ENCODE assay signal across 27 cellular contexts in the genomic region with DNA sequence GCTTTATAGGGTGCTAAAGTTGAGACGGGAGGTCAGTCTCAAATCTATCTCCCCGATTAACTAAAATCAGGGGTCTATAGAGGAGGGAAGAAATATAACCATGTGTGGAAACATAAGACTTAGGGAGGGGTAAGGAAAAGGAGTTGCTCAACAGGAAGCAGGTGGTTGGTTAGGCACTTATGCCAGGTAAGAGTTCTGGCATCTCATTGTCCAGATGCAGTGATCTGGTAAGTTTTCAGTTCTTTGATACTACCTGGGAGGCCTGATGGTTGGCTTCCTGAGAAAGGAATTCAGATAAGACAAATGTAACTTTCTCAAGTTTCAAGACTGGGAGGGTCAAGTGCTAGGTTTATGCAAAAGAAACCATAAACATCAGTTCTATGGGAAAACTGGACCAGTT. TPM values are rescaled to one million over a fixed set of nuclear protein-coding genes. Genes with fewer than 3 reads are reported as not detected.
DNase-seq lines count a peak whose midpoint lies in the region; ATAC-seq and TF ChIP-seq lines count a peak whose summit lies in the region.
"Had no signal": no experiment of that assay in that cellular context is flagged by ENCODE, and none has a peak within 500 bp of the region (broad histone marks: within the 10 kb centered on the region; RNA-seq: fewer than 3 reads in every experiment).

No MANE protein-coding gene starts in this region.

- in situ Hi-C loops in GM13976 (cut with MboI; ENCODE audit: low sequenced_read_pairs, unreplicated experiment), result no loop called here

- H3K27me3 Mint-ChIP-seq in naive B cell, result no peaks in the 10 kb centered on the region
- H3K27me3 Mint-ChIP-seq: activated T-cell treated with anti-CD3 and anti-CD28 coated beads, Interleukin-2, amount 50 U/mL, for 24 hours; CD4-positive, CD25-positive, alpha-beta regulatory T cell; naive thymus-derived CD4-positive, alpha-beta T cell; stimulated activated naive CD8-positive, alpha-beta T cell treated with anti-CD3 and anti-CD28 coated beads, Interleukin-15, Interleukin-2, amounts not matched to agents 100 ng/mL and 50 ng/mL, for 24 hours had no signal

- peaks cover 8% of the 10 kb centered on the region for H3K4me1 ChIP-seq in PC-3 (ENCODE audit: insufficient read depth, low read length)

- H3K27ac Mint-ChIP-seq in naive B cell, result peak overlapping the region in 4 of 6 donors; percentile 12 to 93 (median 58)
- H3K27ac Mint-ChIP-seq: activated T-cell treated with anti-CD3 and anti-CD28 coated beads, Interleukin-2, amount 50 U/mL, for 24 hours; stimulated activated naive CD8-positive, alpha-beta T cell treated with anti-CD3 and anti-CD28 coated beads, Interleukin-15, Interleukin-2, amounts not matched to agents 100 ng/mL and 50 ng/mL, for 24 hours had no signal

- H3K9ac ChIP-seq in PC-3 (ENCODE audit: low read length), result no peak overlapping the region
- H3K9ac ChIP-seq: KMS-11 had no signal

- no TSS peak for BruUV-seq in PC-3 (replicated peaks; lab: Mats Ljungman, UMichigan)

- no peak for ATAC-seq in PC-3
- ATAC-seq in naive B cell (ENCODE audit: low read depth in 2 of 2), result no peak
- ATAC-seq: naive thymus-derived CD4-positive, alpha-beta T cell; Right ventricle myocardium inferior had no signal

- no peak overlapping the region for H3K4me3 ChIP-seq in PC-3 (ENCODE audit: low read length)
- H3K4me3 ChIP-seq in epithelial cell of esophagus (ENCODE audit: low read length), result no peak overlapping the region
- no peak overlapping the region for H3K4me3 ChIP-seq in H7 (ENCODE audit: insufficient read depth, low read depth, low read length)
- H3K4me3 ChIP-seq: right atrium auricular region, tibial artery had no signal

- H3K36me3 ChIP-seq in PC-3 (ENCODE audit: low read depth, low read length) (no peaks in the 10 kb centered on the region), H7 (replicated peaks; ENCODE audit: control insufficient read depth, insufficient read depth, low read length) (no peaks in the 10 kb centered on the region)
- H3K36me3 ChIP-seq: right atrium auricular region had no signal

- peaks cover 15 to 20% of the 10 kb centered on the region in 2 donors for H3K36me3 Mint-ChIP-seq in naive B cell

- peaks cover 1 to 11% (median 8%) of the 10 kb centered on the region in 7 donors for H3K9me3 Mint-ChIP-seq in naive B cell

- H3K4me1 Mint-ChIP-seq in naive B cell, result peaks cover 50 to 63% (median 61%) of the 10 kb centered on the region in 3 donors

- POLR2A ChIA-PET in PC-3 (lab: Charles Lee; ENCODE audit: unreplicated experiment), result no interaction called here

- H4K20me1 ChIP-seq in PC-3 (ENCODE audit: low read length), result no peaks in the 10 kb centered on the region

- CTCF ChIA-PET in PC-3 (lab: Charles Lee), result no interaction called here

- peaks cover 20% of the 10 kb centered on the region for H3K79me2 ChIP-seq in PC-3 (ENCODE audit: low read length)

- peak overlapping the region in 1 of 8 donors; percentile 22 for H3K4me3 Mint-ChIP-seq in naive B cell
- H3K4me3 Mint-ChIP-seq: activated T-cell treated with anti-CD3 and anti-CD28 coated beads, Interleukin-2, amount 50 U/mL, for 24 hours; stimulated activated naive CD8-positive, alpha-beta T cell treated with anti-CD3 and anti-CD28 coated beads, Interleukin-15, Interleukin-2, amounts not matched to agents 100 ng/mL and 50 ng/mL, for 24 hours had no signal

- peak; percentile 18; the same call in 1 of the 2 replicates for TF ChIP-seq RAD21 in Ishikawa (IDR thresholded peaks at IDR 0.05; ENCODE audit: low read depth)

- H3K27me3 ChIP-seq in PC-3 (ENCODE audit: low read length) (no peaks in the 10 kb centered on the region), H7 (ENCODE audit: control insufficient read depth, insufficient read depth, low read length) (no peaks in the 10 kb centered on the region)
- H3K27me3 ChIP-seq: right atrium auricular region, tibial artery had no signal

- no peak overlapping the region for H2AFZ ChIP-seq in PC-3 (ENCODE audit: low read length)

- H3K4me2 ChIP-seq in PC-3 (ENCODE audit: low read length), result no peak overlapping the region
- H3K4me2 ChIP-seq: KMS-11 had no signal

- H3K9me3 ChIP-seq in PC-3 (ENCODE audit: low read length), result 0 out of 2 replicates have a peak, but pooled peaks cover under 1% of the 10 kb centered on the region

- no peak overlapping the region for H3K27ac ChIP-seq in PC-3 (ENCODE audit: low read length)
- H3K27ac ChIP-seq: KMS-11, right atrium auricular region, tibial artery had no signal

- TF ChIP-seq CTCF in PC-3 (conservative IDR thresholded peaks at IDR 0.05; ENCODE audit: low read depth, low read length) (no peak), epithelial cell of esophagus (IDR thresholded peaks at IDR 0.05; ENCODE audit: insufficient read depth, low read depth, low read length, missing control alignments) (no peak), GM13976 (IDR thresholded peaks at IDR 0.05; ENCODE audit: borderline replicate concordance, control extremely low read depth, extremely low read depth, insufficient read depth, missing control alignments) (no peak)

- DNase-seq in PC-3 (peak; percentile 26), epithelial cell of esophagus (ENCODE audit: low read depth) (peak; percentile 75), naive B cell (no peak), GM19240 (ENCODE audit: insufficient read length, low spot score) (no peak), H7 (no peak), 8988T (no peak), GM13976 (ENCODE audit: low spot score) (no peak)
- DNase-seq: activated CD4-positive, alpha-beta T cell treated with anti-CD3 and anti-CD28 coated beads for 1 hour; activated CD8-positive, alpha-beta memory T cell treated with anti-CD3 and anti-CD28 coated beads for 24 hours; activated naive CD4-positive, alpha-beta T cell; activated T-cell treated with anti-CD3 and anti-CD28 coated beads, Interleukin-2, amount 50 U/mL, for 24 hours; CD4-positive, CD25-positive, alpha-beta regulatory T cell; foreskin fibroblast; GDM1; HCEC 1CT; hypothalamus; naive thymus-derived CD4-positive, alpha-beta T cell; NCI-H1048; NCI-H1930; NCI-H524 treated with DMSO at 0.1 percent for 48 hours; stimulated activated CD4-positive, alpha-beta T cell treated with anti-CD3 and anti-CD28 coated beads, Interleukin-4, amount 100 ng/mL, for 4 hours; tibial artery had no signal

- intact Hi-C loops in PC-3 (cut with micrococcal nuclease), result no loop called here

- no peaks in the 10 kb centered on the region for H3F3A ChIP-seq in PC-3 (ENCODE audit: low read length, unreplicated experiment)

- TF ChIP-seq EP300 in Ishikawa (IDR thresholded peaks at IDR 0.05; ENCODE audit: borderline replicate concordance), result peak; percentile 100

- no peaks in the 10 kb centered on the region for H3K9me2 ChIP-seq in PC-3 (replicated peaks; ENCODE audit: low read length)

TF ChIP-seq in Ishikawa, 13 proteins besides CTCF, POLR2A, EP300 and RAD21 (continues in another document):
- TF ChIP-seq CEBPB (IDR thresholded peaks at IDR 0.05) (peak; percentile 99), FOXM1 (IDR thresholded peaks at IDR 0.05; ENCODE audit: borderline replicate concordance, low read depth) (peak; percentile 99), EGR1 (IDR thresholded peaks at IDR 0.05) (no peak), TCF12 (IDR thresholded peaks at IDR 0.05; ENCODE audit: low read depth) (peak; percentile 100), CREB1 (IDR thresholded peaks at IDR 0.05; ENCODE audit: low read depth) (peak; percentile 23; the same call in 1 of the 2 replicates), TEAD4 (IDR thresholded peaks at IDR 0.05) (peak; percentile 97), NFIC (IDR thresholded peaks at IDR 0.05) (peak; percentile 97), YY1 (IDR thresholded peaks at IDR 0.05; ENCODE audit: low read depth) (0 out of 2 replicates have a peak, but pooled peaks have one; percentile 53), TAF1 (IDR thresholded peaks at IDR 0.05; ENCODE audit: low read depth) (no peak)
- TF ChIP-seq, protein P1, sequence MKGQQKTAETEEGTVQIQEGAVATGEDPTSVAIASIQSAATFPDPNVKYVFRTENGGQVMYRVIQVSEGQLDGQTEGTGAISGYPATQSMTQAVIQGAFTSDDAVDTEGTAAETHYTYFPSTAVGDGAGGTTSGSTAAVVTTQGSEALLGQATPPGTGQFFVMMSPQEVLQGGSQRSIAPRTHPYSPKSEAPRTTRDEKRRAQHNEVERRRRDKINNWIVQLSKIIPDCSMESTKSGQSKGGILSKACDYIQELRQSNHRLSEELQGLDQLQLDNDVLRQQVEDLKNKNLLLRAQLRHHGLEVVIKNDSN (IDR thresholded peaks at IDR 0.05), result peak; percentile 36; the same call in 1 of the 2 replicates
- TF ChIP-seq, protein P2, sequence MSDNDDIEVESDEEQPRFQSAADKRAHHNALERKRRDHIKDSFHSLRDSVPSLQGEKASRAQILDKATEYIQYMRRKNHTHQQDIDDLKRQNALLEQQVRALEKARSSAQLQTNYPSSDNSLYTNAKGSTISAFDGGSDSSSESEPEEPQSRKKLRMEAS (IDR thresholded peaks at IDR 0.05), result peak; percentile 75

RNA-seq across cellular contexts. Expression of a gene that starts 47.7 kb away (rescaled TPM):
- total RNA-seq in PC-3 (2014; rRNA removed), result 5.6 and 6.5 TPM in 2 replicates
- polyA plus RNA-seq in naive B cell (ENCODE audit: low read depth in 6 of 6), result 10 to 100 TPM; 16.6 to 27.3 (median 22.1) TPM
- 16.8 and 20.9 TPM in 2 replicates for total RNA-seq in H7 (2014; rRNA removed; shearing (Covaris generic))

RNA-seq across cellular contexts. Expression of a gene that starts 48.0 kb away (rescaled TPM):
- 6.5 and 9.0 TPM in 2 replicates for total RNA-seq in PC-3 (2014; rRNA removed)
- 10 to 100 TPM; 19.3 to 34.7 (median 27.1) TPM for polyA plus RNA-seq in naive B cell (ENCODE audit: low read depth in 6 of 6)
- 8.6 and 12.5 TPM in 2 replicates for total RNA-seq in H7 (2014; rRNA removed; shearing (Covaris generic))

Comparison
In these comparisons a context has a peak if more than half of its experiments do, and no peak if none do; other contexts are left out.
1. DNase-seq: peak in PC-3 (single experiment) and epithelial cell of esophagus (single experiment); none in naive B cell (single experiment), GM19240 (single experiment), H7 (single experiment), 8988T (single experiment) and GM13976 (single experiment).